In the genomic region with DNA sequence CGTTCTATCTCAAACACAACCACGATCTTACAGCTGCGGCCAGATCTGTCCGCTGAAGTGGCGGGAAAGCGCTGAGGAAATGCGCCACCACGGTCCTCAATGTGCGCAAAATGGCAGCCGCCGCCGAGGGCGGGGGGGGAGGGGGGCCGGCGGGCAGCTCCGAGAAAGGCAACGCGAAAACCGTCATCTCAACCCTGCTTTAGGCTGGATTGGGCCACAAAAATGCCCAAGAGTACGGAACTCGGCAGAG, we compare ENCODE assay signal across 1 cellular context.
TF ChIP-seq lines count a peak whose summit lies in the region.

No MANE protein-coding gene starts in this region.

TF ChIP-seq in H1, 55 proteins besides CTCF, POLR2A, EP300 and RAD21:
- TF ChIP-seq TAF1 (IDR thresholded peaks at IDR 0.05; ENCODE audit: low read depth, low read length) (no peak), NRF1 (IDR thresholded peaks at IDR 0.05; ENCODE audit: low read depth, low read length) (no peak), CEBPB (IDR thresholded peaks at IDR 0.05; ENCODE audit: low read depth, low read length) (no peak), RNF2 (IDR thresholded peaks at IDR 0.05; ENCODE audit: borderline replicate concordance, low read depth, low read length, missing control alignments, poor library complexity, severe bottlenecking) (no peak), GTF2F1 (IDR thresholded peaks at IDR 0.05; ENCODE audit: borderline replicate concordance, low read depth, low read length) (no peak), KDM4A (IDR thresholded peaks at IDR 0.05; ENCODE audit: low read depth, low read length, severe bottlenecking) (peak; percentile 26)
- TF ChIP-seq, protein P1, sequence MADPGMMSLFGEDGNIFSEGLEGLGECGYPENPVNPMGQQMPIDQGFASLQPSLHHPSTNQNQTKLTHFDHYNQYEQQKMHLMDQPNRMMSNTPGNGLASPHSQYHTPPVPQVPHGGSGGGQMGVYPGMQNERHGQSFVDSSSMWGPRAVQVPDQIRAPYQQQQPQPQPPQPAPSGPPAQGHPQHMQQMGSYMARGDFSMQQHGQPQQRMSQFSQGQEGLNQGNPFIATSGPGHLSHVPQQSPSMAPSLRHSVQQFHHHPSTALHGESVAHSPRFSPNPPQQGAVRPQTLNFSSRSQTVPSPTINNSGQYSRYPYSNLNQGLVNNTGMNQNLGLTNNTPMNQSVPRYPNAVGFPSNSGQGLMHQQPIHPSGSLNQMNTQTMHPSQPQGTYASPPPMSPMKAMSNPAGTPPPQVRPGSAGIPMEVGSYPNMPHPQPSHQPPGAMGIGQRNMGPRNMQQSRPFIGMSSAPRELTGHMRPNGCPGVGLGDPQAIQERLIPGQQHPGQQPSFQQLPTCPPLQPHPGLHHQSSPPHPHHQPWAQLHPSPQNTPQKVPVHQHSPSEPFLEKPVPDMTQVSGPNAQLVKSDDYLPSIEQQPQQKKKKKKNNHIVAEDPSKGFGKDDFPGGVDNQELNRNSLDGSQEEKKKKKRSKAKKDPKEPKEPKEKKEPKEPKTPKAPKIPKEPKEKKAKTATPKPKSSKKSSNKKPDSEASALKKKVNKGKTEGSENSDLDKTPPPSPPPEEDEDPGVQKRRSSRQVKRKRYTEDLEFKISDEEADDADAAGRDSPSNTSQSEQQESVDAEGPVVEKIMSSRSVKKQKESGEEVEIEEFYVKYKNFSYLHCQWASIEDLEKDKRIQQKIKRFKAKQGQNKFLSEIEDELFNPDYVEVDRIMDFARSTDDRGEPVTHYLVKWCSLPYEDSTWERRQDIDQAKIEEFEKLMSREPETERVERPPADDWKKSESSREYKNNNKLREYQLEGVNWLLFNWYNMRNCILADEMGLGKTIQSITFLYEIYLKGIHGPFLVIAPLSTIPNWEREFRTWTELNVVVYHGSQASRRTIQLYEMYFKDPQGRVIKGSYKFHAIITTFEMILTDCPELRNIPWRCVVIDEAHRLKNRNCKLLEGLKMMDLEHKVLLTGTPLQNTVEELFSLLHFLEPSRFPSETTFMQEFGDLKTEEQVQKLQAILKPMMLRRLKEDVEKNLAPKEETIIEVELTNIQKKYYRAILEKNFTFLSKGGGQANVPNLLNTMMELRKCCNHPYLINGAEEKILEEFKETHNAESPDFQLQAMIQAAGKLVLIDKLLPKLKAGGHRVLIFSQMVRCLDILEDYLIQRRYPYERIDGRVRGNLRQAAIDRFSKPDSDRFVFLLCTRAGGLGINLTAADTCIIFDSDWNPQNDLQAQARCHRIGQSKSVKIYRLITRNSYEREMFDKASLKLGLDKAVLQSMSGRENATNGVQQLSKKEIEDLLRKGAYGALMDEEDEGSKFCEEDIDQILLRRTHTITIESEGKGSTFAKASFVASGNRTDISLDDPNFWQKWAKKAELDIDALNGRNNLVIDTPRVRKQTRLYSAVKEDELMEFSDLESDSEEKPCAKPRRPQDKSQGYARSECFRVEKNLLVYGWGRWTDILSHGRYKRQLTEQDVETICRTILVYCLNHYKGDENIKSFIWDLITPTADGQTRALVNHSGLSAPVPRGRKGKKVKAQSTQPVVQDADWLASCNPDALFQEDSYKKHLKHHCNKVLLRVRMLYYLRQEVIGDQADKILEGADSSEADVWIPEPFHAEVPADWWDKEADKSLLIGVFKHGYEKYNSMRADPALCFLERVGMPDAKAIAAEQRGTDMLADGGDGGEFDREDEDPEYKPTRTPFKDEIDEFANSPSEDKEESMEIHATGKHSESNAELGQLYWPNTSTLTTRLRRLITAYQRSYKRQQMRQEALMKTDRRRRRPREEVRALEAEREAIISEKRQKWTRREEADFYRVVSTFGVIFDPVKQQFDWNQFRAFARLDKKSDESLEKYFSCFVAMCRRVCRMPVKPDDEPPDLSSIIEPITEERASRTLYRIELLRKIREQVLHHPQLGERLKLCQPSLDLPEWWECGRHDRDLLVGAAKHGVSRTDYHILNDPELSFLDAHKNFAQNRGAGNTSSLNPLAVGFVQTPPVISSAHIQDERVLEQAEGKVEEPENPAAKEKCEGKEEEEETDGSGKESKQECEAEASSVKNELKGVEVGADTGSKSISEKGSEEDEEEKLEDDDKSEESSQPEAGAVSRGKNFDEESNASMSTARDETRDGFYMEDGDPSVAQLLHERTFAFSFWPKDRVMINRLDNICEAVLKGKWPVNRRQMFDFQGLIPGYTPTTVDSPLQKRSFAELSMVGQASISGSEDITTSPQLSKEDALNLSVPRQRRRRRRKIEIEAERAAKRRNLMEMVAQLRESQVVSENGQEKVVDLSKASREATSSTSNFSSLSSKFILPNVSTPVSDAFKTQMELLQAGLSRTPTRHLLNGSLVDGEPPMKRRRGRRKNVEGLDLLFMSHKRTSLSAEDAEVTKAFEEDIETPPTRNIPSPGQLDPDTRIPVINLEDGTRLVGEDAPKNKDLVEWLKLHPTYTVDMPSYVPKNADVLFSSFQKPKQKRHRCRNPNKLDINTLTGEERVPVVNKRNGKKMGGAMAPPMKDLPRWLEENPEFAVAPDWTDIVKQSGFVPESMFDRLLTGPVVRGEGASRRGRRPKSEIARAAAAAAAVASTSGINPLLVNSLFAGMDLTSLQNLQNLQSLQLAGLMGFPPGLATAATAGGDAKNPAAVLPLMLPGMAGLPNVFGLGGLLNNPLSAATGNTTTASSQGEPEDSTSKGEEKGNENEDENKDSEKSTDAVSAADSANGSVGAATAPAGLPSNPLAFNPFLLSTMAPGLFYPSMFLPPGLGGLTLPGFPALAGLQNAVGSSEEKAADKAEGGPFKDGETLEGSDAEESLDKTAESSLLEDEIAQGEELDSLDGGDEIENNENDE (IDR thresholded peaks at IDR 0.05; ENCODE audit: insufficient replicate concordance, low read length): peak; percentile 30
- TF ChIP-seq, protein P2, sequence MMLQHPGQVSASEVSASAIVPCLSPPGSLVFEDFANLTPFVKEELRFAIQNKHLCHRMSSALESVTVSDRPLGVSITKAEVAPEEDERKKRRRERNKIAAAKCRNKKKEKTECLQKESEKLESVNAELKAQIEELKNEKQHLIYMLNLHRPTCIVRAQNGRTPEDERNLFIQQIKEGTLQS (IDR thresholded peaks at IDR 0.05; ENCODE audit: insufficient read depth, low read depth, low read length): no peak
